15 cellular contexts compared by ENCODE assay signal in genomic region chr12:42957136-42957535, GRCh38.
"Had no signal": no experiment of that assay in that cellular context is flagged by ENCODE, and none has a peak within 500 bp of the region (broad histone marks: within the 10 kb centered on the region; RNA-seq: fewer than 3 reads in every experiment).

No MANE protein-coding gene starts in this region.

- H3K27ac ChIP-seq: coronary artery, parathyroid adenoma had no signal

- H3K4me1 ChIP-seq: parathyroid adenoma had no signal

- ATAC-seq: activated CD8-positive, alpha-beta T cell treated with anti-CD3 and anti-CD28 coated beads for 36 hours; activated naive CD4-positive, alpha-beta T cell treated with anti-CD3 and anti-CD28 coated beads, Interleukin-2, amount 50 U/mL, for 72 hours; activated T-cell treated with anti-CD3 and anti-CD28 coated beads, Interleukin-2, amount 50 U/mL, for 4 hours; esophagus mucosa; T-helper 17 cell; WTC11 had no signal

- DNase-seq: activated CD4-positive, alpha-beta T cell treated with anti-CD3 and anti-CD28 coated beads for 4 hours; activated CD8-positive, alpha-beta T cell treated with anti-CD3 and anti-CD28 coated beads for 36 hours; activated gamma-delta T cell; activated T-cell treated with anti-CD3 and anti-CD28 coated beads, Interleukin-2, amount 50 U/mL, for 4 hours; naive B cell; stimulated activated CD4-positive, alpha-beta T cell treated with anti-CD3 and anti-CD28 coated beads, Interleukin-2, amount 100 ng/mL, for 48 hours; stimulated activated naive CD4-positive, alpha-beta T cell; T-helper 17 cell; trophoblast cell had no signal

- H3K4me3 ChIP-seq: coronary artery, lung had no signal
